In the genomic region with DNA sequence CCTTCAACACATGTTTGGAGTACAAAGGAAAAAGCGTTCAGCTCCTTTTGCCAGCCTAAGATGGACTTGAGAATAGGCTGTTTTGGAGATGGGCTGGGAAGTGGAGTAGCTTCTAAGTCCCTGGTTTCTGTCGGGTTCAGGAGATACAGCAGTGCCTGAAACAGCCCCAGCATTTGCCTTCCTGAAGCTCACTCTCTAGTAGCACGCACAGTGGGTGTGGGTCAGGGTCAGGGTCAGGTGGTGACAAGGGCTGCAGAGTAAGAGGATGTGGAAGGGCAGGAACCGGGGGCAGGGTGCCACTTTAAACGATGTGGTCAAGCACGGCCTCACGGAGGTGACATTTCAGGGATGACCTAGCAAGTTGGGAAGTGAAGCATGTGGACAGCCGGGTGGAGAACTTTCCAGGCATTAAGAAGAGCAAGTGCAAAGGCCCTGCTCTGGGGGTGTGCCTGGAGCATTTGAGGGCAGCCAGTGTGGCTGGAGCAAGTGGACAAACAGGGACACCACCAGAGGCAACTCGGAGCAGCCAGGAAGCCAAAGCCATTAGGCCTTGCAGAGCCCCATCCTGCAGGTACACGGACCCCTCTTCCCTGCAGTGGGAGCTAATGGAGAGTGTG, we compare ENCODE assay signal across 15 cellular contexts.
DNase-seq lines count a peak whose midpoint lies in the region; ATAC-seq and TF ChIP-seq lines count a peak whose summit lies in the region.
"Had no signal": no experiment of that assay in that cellular context is flagged by ENCODE, and none has a peak within 500 bp of the region (broad histone marks: within the 10 kb centered on the region; RNA-seq: fewer than 3 reads in every experiment).

No MANE protein-coding gene starts in this region.

- WGBS in esophagus muscularis mucosa: 80% methylated on average over 10 of the region's 10 CpGs

- H3K9me3 ChIP-seq in esophagus muscularis mucosa (no peaks in the 10 kb centered on the region), vagina (no peaks in the 10 kb centered on the region)

- H3K9me3 Mint-ChIP-seq in nephron: peaks cover 4% of the 10 kb centered on the region
- H3K9me3 Mint-ChIP-seq: CD8-positive, alpha-beta T cell had no signal

- H3K36me3 Mint-ChIP-seq in nephron (ENCODE audit: low read depth): peaks cover 4% of the 10 kb centered on the region
- H3K36me3 Mint-ChIP-seq: CD8-positive, alpha-beta T cell had no signal

- intact Hi-C loops in esophagus muscularis mucosa (cut with DNase I): no loop called here
- intact Hi-C loops in vagina (cut with DNase I): no loop called here

- H3K4me1 ChIP-seq in esophagus muscularis mucosa (peaks cover 8 to 76% (median 71%) of the 10 kb centered on the region in 4 donors), vagina (peaks cover 20% of the 10 kb centered on the region)

- H3K27me3 ChIP-seq in esophagus muscularis mucosa: no peaks in the 10 kb centered on the region
- H3K27me3 ChIP-seq in vagina: no peaks in the 10 kb centered on the region

- H3K27ac ChIP-seq in esophagus muscularis mucosa (replicated peaks in 1 of 4) (peak overlapping the region; percentile 34 to 91 (median 70)), vagina (no peak overlapping the region)
- H3K27ac ChIP-seq: BLaER1 treated with 17β-estradiol and CSF1 and Interleukin-3, amounts not matched to agents 10 nM and 100 nM; HL-60 had no signal

- H3K4me3 ChIP-seq in esophagus muscularis mucosa: no peak overlapping the region
- no peak overlapping the region for H3K4me3 ChIP-seq in vagina
- H3K4me3 ChIP-seq: BLaER1 treated with 17β-estradiol and CSF1 and Interleukin-3, amounts not matched to agents 10 nM and 100 nM had no signal

- H3K4me1 Mint-ChIP-seq in nephron: peaks cover 43% of the 10 kb centered on the region
- H3K4me1 Mint-ChIP-seq: B cell had no signal

- peak overlapping the region in 2 of 3 experiments; percentile 73 for H3K27ac Mint-ChIP-seq in nephron
- H3K27ac Mint-ChIP-seq: B cell; CD8-positive, alpha-beta T cell had no signal

- TF ChIP-seq POLR2A in esophagus muscularis mucosa (IDR thresholded peaks at IDR 0.05; ENCODE audit: low read depth): no peak
- no peak for TF ChIP-seq POLR2A in vagina (IDR thresholded peaks at IDR 0.05)

- H3K4me3 Mint-ChIP-seq in nephron: no peak overlapping the region
- H3K4me3 Mint-ChIP-seq: B cell; CD8-positive, alpha-beta T cell; H9 had no signal

- no peak for ATAC-seq in GM21447 (IDR thresholded peaks at IDR 0.05; ENCODE audit: unreplicated experiment)
- ATAC-seq: CD8-positive, alpha-beta T cell had no signal

- TF ChIP-seq EP300 in esophagus muscularis mucosa (IDR thresholded peaks at IDR 0.05): no peak

- DNase-seq in ecto neural progenitor cell (ENCODE audit: low spot score): peak; percentile 42
- DNase-seq in esophagus muscularis mucosa (ENCODE audit: extremely low spot score): peak; percentile 80
- peak; percentile 83 to 95 for DNase-seq in vagina (ENCODE audit: extremely low spot score in 2 of 2)
- no peak for DNase-seq in SW 1271 (lab: John Stamatoyannopoulos, UW)
- DNase-seq in T1000 (lab: John Stamatoyannopoulos, UW): no peak
- DNase-seq: CD8-positive, alpha-beta T cell; DMS79 treated with DMSO at 0.1 percent for 48 hours; GF-D8; GOT3; H9 had no signal

- peaks cover 19% of the 10 kb centered on the region for H3K27me3 Mint-ChIP-seq in nephron (ENCODE audit: low read depth)

- TF ChIP-seq CTCF in esophagus muscularis mucosa (IDR thresholded peaks at IDR 0.05) (no peak), nephron (IDR thresholded peaks at IDR 0.05; ENCODE audit: unreplicated experiment in 3 of 3) (no peak), vagina (IDR thresholded peaks at IDR 0.05) (no peak)

- no peaks in the 10 kb centered on the region for H3K36me3 ChIP-seq in esophagus muscularis mucosa
- no peaks in the 10 kb centered on the region for H3K36me3 ChIP-seq in vagina
- H3K36me3 ChIP-seq: BLaER1 treated with 17β-estradiol and CSF1 and Interleukin-3, amounts not matched to agents 10 nM and 100 nM had no signal

Comparison
In these comparisons a context has a peak if more than half of its experiments do, and no peak if none do; other contexts are left out.
1. DNase-seq: peak in ecto neural progenitor cell (single experiment), esophagus muscularis mucosa (single experiment) and vagina (2 of 2); none in SW 1271 (0 of 2) and T1000 (single experiment).